In genomic region chr16:89219365-89219764, GRCh38 we compare ENCODE assay signal across 19 cellular contexts. TPM values are rescaled to one million over a fixed set of nuclear protein-coding genes. Genes with fewer than 3 reads are reported as not detected.
DNase-seq lines count a peak whose midpoint lies in the region; ATAC-seq and TF ChIP-seq lines count a peak whose summit lies in the region.
"Had no signal": no experiment of that assay in that cellular context is flagged by ENCODE, and none has a peak within 500 bp of the region (broad histone marks: within the 10 kb centered on the region; RNA-seq: fewer than 3 reads in every experiment).

No MANE protein-coding gene starts in this region.

- H3K4me1 Mint-ChIP-seq in MCF 10A (ENCODE audit: insufficient read depth, unreplicated experiment): peaks cover 6% of the 10 kb centered on the region
- H3K4me1 Mint-ChIP-seq in activated CD4-positive, alpha-beta memory T cell treated with anti-CD3 and anti-CD28 coated beads for 36 hours (ENCODE audit: low read depth): peaks cover 10% of the 10 kb centered on the region
- peaks cover 18% of the 10 kb centered on the region for H3K4me1 Mint-ChIP-seq in stimulated activated naive CD8-positive, alpha-beta T cell treated with anti-CD3 and anti-CD28 coated beads, Interleukin-15, amount 100 ng/mL, for 72 hours

- H3K36me3 Mint-ChIP-seq in MCF 10A (ENCODE audit: insufficient read depth, unreplicated experiment): peaks cover 30% of the 10 kb centered on the region
- peaks cover 13% of the 10 kb centered on the region for H3K36me3 Mint-ChIP-seq in activated CD4-positive, alpha-beta memory T cell treated with anti-CD3 and anti-CD28 coated beads for 36 hours

- H3K36me3 ChIP-seq in breast epithelium: no peaks in the 10 kb centered on the region
- H3K36me3 ChIP-seq: colonic mucosa, uterus had no signal

- BruUV-seq in MCF 10A (replicated peaks; lab: Mats Ljungman, UMichigan): no TSS peak

- no peak for ATAC-seq in stimulated activated naive CD8-positive, alpha-beta T cell treated with anti-CD3 and anti-CD28 coated beads, Interleukin-15, amount 100 ng/mL, for 72 hours

- no peak overlapping the region for H3K27ac ChIP-seq in breast epithelium
- H3K27ac ChIP-seq: colonic mucosa, uterus had no signal

- H3K4me3 Mint-ChIP-seq in MCF 10A (ENCODE audit: unreplicated experiment): peak overlapping the region; percentile 45
- H3K4me3 Mint-ChIP-seq in activated CD4-positive, alpha-beta memory T cell treated with anti-CD3 and anti-CD28 coated beads for 36 hours: peak overlapping the region; percentile 57
- H3K4me3 Mint-ChIP-seq in stimulated activated naive CD8-positive, alpha-beta T cell treated with anti-CD3 and anti-CD28 coated beads, Interleukin-15, amount 100 ng/mL, for 72 hours: peak overlapping the region; percentile 45 to 54

- POLR2A ChIA-PET in MCF 10A (lab: Yijun Ruan, JAX): interaction anchor here (0.6 kb wide), 2 partner anchors 346 to 367 kb away, joined by 3 read pairs; no protein-coding TSS in a partner anchor
- POLR2A ChIA-PET in activated CD4-positive, alpha-beta memory T cell treated with anti-CD3 and anti-CD28 coated beads for 36 hours (lab: Charles Lee): no interaction called here

- TF ChIP-seq POLR2A in breast epithelium (IDR thresholded peaks at IDR 0.05) (no peak), erythroblast (IDR thresholded peaks at IDR 0.05; ENCODE audit: low read length) (no peak)

- peaks cover 0 to 5% of the 10 kb centered on the region in 2 donors for H3K4me1 ChIP-seq in breast epithelium

- H3K9me3 Mint-ChIP-seq in MCF 10A (ENCODE audit: unreplicated experiment): no peaks in the 10 kb centered on the region
- no peaks in the 10 kb centered on the region for H3K9me3 Mint-ChIP-seq in activated CD4-positive, alpha-beta memory T cell treated with anti-CD3 and anti-CD28 coated beads for 36 hours
- no peaks in the 10 kb centered on the region for H3K9me3 Mint-ChIP-seq in stimulated activated naive CD8-positive, alpha-beta T cell treated with anti-CD3 and anti-CD28 coated beads, Interleukin-15, amount 100 ng/mL, for 72 hours

- intact Hi-C loops in MCF 10A (cut with micrococcal nuclease): no loop called here
- intact Hi-C loops in breast epithelium (cut with DNase I; ENCODE audit: low total_unique reads): no loop called here
- intact Hi-C loops in activated CD4-positive, alpha-beta memory T cell treated with anti-CD3 and anti-CD28 coated beads for 36 hours (cut with micrococcal nuclease): loop anchor here (10.0 kb wide), 1 partner anchor 125 kb away; the partner anchor contains the start of gene ACSF3

- DNase-seq in MCF 10A (ENCODE audit: unreplicated experiment) (no peak), breast epithelium (ENCODE audit: low spot score in 2 of 2) (no peak), erythroblast (lab: John Stamatoyannopoulos, UW) (peak; percentile 18 to 39), 8988T (no peak), SW480 (ENCODE audit: low spot score) (no peak)
- DNase-seq in activated CD4-positive, alpha-beta memory T cell treated with anti-CD3 and anti-CD28 coated beads for 36 hours: no peak
- no peak for DNase-seq in stimulated activated naive CD8-positive, alpha-beta T cell treated with anti-CD3 and anti-CD28 coated beads, Interleukin-15, amount 100 ng/mL, for 72 hours
- no peak for DNase-seq in activated CD4-positive, CD25-positive, alpha-beta regulatory T cell (lab: John Stamatoyannopoulos, UW)
- DNase-seq: amygdala; colonic mucosa; DMS79; kidney; midbrain; stimulated activated naive CD4-positive, alpha-beta T cell treated with Interleukin-2 at 50 U/mL for 16 hours; uterus had no signal

- H3K27ac Mint-ChIP-seq in MCF 10A (ENCODE audit: low read depth, unreplicated experiment): no peak overlapping the region
- H3K27ac Mint-ChIP-seq in activated CD4-positive, alpha-beta memory T cell treated with anti-CD3 and anti-CD28 coated beads for 36 hours: no peak overlapping the region
- H3K27ac Mint-ChIP-seq in stimulated activated naive CD8-positive, alpha-beta T cell treated with anti-CD3 and anti-CD28 coated beads, Interleukin-15, amount 100 ng/mL, for 72 hours: peak overlapping the region in 1 of 2 donors; percentile 62

- no peaks in the 10 kb centered on the region for H3K9me3 ChIP-seq in breast epithelium
- H3K9me3 ChIP-seq: colonic mucosa, uterus had no signal

- no peak for TF ChIP-seq CTCF in MCF 10A (IDR thresholded peaks at IDR 0.05; ENCODE audit: unreplicated experiment)
- TF ChIP-seq CTCF in breast epithelium (IDR thresholded peaks at IDR 0.05): no peak

- no peaks in the 10 kb centered on the region for H3K27me3 ChIP-seq in breast epithelium
- H3K27me3 ChIP-seq: colonic mucosa, uterus had no signal

- H3K27me3 Mint-ChIP-seq in MCF 10A (ENCODE audit: insufficient read depth, unreplicated experiment): no peaks in the 10 kb centered on the region
- H3K27me3 Mint-ChIP-seq in activated CD4-positive, alpha-beta memory T cell treated with anti-CD3 and anti-CD28 coated beads for 36 hours: no peaks in the 10 kb centered on the region
- H3K27me3 Mint-ChIP-seq in stimulated activated naive CD8-positive, alpha-beta T cell treated with anti-CD3 and anti-CD28 coated beads, Interleukin-15, amount 100 ng/mL, for 72 hours: no peaks in the 10 kb centered on the region

- CTCF ChIA-PET in MCF 10A (lab: Yijun Ruan, JAX): interaction anchor here (1.2 kb wide), 1 partner anchor 21 kb away, joined by 6 read pairs; no protein-coding TSS in a partner anchor
- CTCF ChIA-PET in activated CD4-positive, alpha-beta memory T cell treated with anti-CD3 and anti-CD28 coated beads for 36 hours (lab: Charles Lee): interaction anchor here (1.2 kb wide), 1 partner anchor 21 kb away, joined by 4 read pairs; no protein-coding TSS in a partner anchor

- no peak overlapping the region for H3K4me3 ChIP-seq in breast epithelium
- H3K4me3 ChIP-seq: colonic mucosa, smooth muscle cell, uterus had no signal

RNA-seq across cellular contexts. Expression of gene ZNF778, which starts 1.9 kb away (rescaled TPM):
- total RNA-seq in MCF 10A (2022) (13.5 and 15.8 TPM in 2 replicates), breast epithelium (10 to 100 TPM; 10.1 to 20.9 (median 12.5) TPM)
- total RNA-seq in activated CD4-positive, alpha-beta memory T cell treated with anti-CD3 and anti-CD28 coated beads for 36 hours: 1 to 10 TPM; 7.4 to 7.9 TPM

RNA-seq across cellular contexts. Expression of gene SLC22A31, which starts 19.0 kb away (rescaled TPM):
- total RNA-seq in MCF 10A (2022) (not detected in 2 replicates), breast epithelium (not detected)
- total RNA-seq in activated CD4-positive, alpha-beta memory T cell treated with anti-CD3 and anti-CD28 coated beads for 36 hours: under 1 TPM; 0.39 to 0.45 TPM
- total RNA-seq: activated CD8-positive, alpha-beta memory T cell treated with anti-CD3 and anti-CD28 coated beads for 36 hours; epithelial cell of proximal tubule; smooth muscle cell; uterus had no signal

RNA-seq across cellular contexts. Expression of gene CDH15, which starts 47.8 kb away (rescaled TPM):
- total RNA-seq in MCF 10A (2022) (not detected in 2 replicates), breast epithelium (not detected)
- not detected for total RNA-seq in activated CD4-positive, alpha-beta memory T cell treated with anti-CD3 and anti-CD28 coated beads for 36 hours
- total RNA-seq: activated CD8-positive, alpha-beta memory T cell treated with anti-CD3 and anti-CD28 coated beads for 36 hours; colonic mucosa; epithelial cell of proximal tubule; T-helper 2 cell treated with Interferon-gamma antibody and Interleukin-4, amounts not matched to agents 100 ng/mL and 5 ng/mL, for 36 hours had no signal

Comparison
In these comparisons a context has a peak if more than half of its experiments do, and no peak if none do; other contexts are left out.
1. DNase-seq: peak in erythroblast (2 of 2); none in MCF 10A (single experiment), breast epithelium (0 of 2), activated CD4-positive, alpha-beta memory T cell treated with anti-CD3 and anti-CD28 coated beads for 36 hours (single experiment), stimulated activated naive CD8-positive, alpha-beta T cell treated with anti-CD3 and anti-CD28 coated beads, Interleukin-15, amount 100 ng/mL, for 72 hours (0 of 2), 8988T (single experiment), activated CD4-positive, CD25-positive, alpha-beta regulatory T cell (0 of 4) and SW480 (single experiment).
2. Peak in every context shown above with its lines, with median percentiles within 50 percentile points of each other: H3K4me3 Mint-ChIP-seq.